ENCODE assay signal across 14 cellular contexts in the genomic region with DNA sequence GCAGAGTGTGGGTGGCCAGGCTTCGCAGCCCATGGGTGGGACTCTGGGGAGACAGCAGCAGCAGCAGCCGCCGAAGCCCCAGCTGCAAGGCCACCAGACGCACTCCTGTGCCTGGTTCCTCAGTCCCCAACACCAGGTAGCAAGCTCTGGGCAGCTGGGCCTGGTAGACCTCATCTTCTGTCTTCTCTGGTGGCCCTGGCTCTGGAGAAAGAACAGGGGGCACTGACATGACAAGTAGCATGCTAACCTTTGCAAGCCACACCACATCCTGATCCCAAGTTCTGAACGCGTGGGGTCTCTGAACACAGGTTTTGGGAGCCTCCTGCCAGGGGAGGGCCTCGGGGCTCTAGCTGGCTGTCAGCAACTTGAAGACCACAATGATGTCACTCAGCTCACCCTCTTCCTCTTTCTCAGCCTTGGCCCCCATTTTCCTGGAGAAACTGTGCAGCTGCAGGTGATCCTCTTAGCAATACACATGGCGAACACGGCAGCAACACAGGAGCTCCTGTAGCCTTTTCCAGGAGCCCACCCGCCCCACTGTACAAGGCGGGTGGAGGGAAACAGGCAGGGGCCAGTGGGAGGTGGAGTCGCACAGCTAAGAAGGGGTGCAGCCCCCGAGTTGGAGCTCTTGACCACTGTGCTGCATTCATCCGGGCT. TPM values are rescaled to one million over a fixed set of nuclear protein-coding genes. Genes with fewer than 3 reads are reported as not detected.
DNase-seq lines count a peak whose midpoint lies in the region; ATAC-seq and TF ChIP-seq lines count a peak whose summit lies in the region.
"Had no signal": no experiment of that assay in that cellular context is flagged by ENCODE, and none has a peak within 500 bp of the region (broad histone marks: within the 10 kb centered on the region; RNA-seq: fewer than 3 reads in every experiment).

No MANE protein-coding gene starts in this region.

- DNase-seq in stimulated activated naive CD8-positive, alpha-beta T cell treated with anti-CD3 and anti-CD28 coated beads, Interleukin-15, amount 100 ng/mL, for 72 hours, result no peak
- DNase-seq in left colon (no peak), AG08395 (ENCODE audit: low spot score) (no peak), HT-29 (ENCODE audit: low spot score) (no peak), GM10248 (ENCODE audit: extremely low spot score) (no peak)
- DNase-seq: activated T-cell treated with anti-CD3 and anti-CD28 coated beads, Interleukin-2, amount 50 U/mL, for 72 hours; heart right ventricle; NCI-H1417 treated with DMSO at 0.1 percent for 48 hours; NCI-H82 had no signal

- ATAC-seq in stimulated activated naive CD8-positive, alpha-beta T cell treated with anti-CD3 and anti-CD28 coated beads, Interleukin-15, amount 100 ng/mL, for 72 hours, result no peak
- no peak for ATAC-seq in left colon
- ATAC-seq: activated T-cell treated with anti-CD3 and anti-CD28 coated beads, Interleukin-2, amount 50 U/mL, for 72 hours; pancreas had no signal

- POLR2A ChIA-PET in GM10248 (lab: Yijun Ruan, JAX), result no interaction called here

- peak overlapping the region; percentile 58 for H3K27ac Mint-ChIP-seq in stimulated activated naive CD8-positive, alpha-beta T cell treated with anti-CD3 and anti-CD28 coated beads, Interleukin-15, Interleukin-2, amounts not matched to agents 100 ng/mL and 50 ng/mL, for 24 hours
- H3K27ac Mint-ChIP-seq in stimulated activated naive CD8-positive, alpha-beta T cell treated with anti-CD3 and anti-CD28 coated beads, Interleukin-15, amount 100 ng/mL, for 72 hours, result peak overlapping the region in 1 of 2 donors; percentile 89
- H3K27ac Mint-ChIP-seq in dendritic cell treated with granulocyte-macrophage colony-stimulating factor and Interleukin-4, amounts not matched to agents 40 ng/mL and 50 ng/mL, for 4 days, result peak overlapping the region; percentile 89
- H3K27ac Mint-ChIP-seq: activated T-cell treated with anti-CD3 and anti-CD28 coated beads, Interleukin-2, amount 50 U/mL, for 72 hours had no signal

- intact Hi-C loops in dendritic cell treated with granulocyte-macrophage colony-stimulating factor and Interleukin-4, amounts not matched to agents 40 ng/mL and 50 ng/mL, for 4 days (cut with micrococcal nuclease), result no loop called here
- intact Hi-C loops in left colon (cut with DNase I, micrococcal nuclease), result no loop called here

- CTCF ChIA-PET in GM10248 (lab: Yijun Ruan, JAX), result interaction anchor here (1.0 kb wide), 1 partner anchor 13 kb away, joined by 3 read pairs; no protein-coding TSS in a partner anchor

- H3K4me1 Mint-ChIP-seq in stimulated activated naive CD8-positive, alpha-beta T cell treated with anti-CD3 and anti-CD28 coated beads, Interleukin-15, Interleukin-2, amounts not matched to agents 100 ng/mL and 50 ng/mL, for 24 hours (ENCODE audit: low read depth), result peaks cover 30% of the 10 kb centered on the region
- H3K4me1 Mint-ChIP-seq in stimulated activated naive CD8-positive, alpha-beta T cell treated with anti-CD3 and anti-CD28 coated beads, Interleukin-15, amount 100 ng/mL, for 72 hours, result peaks cover 41% of the 10 kb centered on the region
- peaks cover 56% of the 10 kb centered on the region for H3K4me1 Mint-ChIP-seq in dendritic cell treated with granulocyte-macrophage colony-stimulating factor and Interleukin-4, amounts not matched to agents 40 ng/mL and 50 ng/mL, for 4 days (ENCODE audit: low read depth)

- no peaks in the 10 kb centered on the region for H3K27me3 Mint-ChIP-seq in stimulated activated naive CD8-positive, alpha-beta T cell treated with anti-CD3 and anti-CD28 coated beads, Interleukin-15, Interleukin-2, amounts not matched to agents 100 ng/mL and 50 ng/mL, for 24 hours
- H3K27me3 Mint-ChIP-seq in stimulated activated naive CD8-positive, alpha-beta T cell treated with anti-CD3 and anti-CD28 coated beads, Interleukin-15, amount 100 ng/mL, for 72 hours, result no peaks in the 10 kb centered on the region
- peaks cover 3% of the 10 kb centered on the region for H3K27me3 Mint-ChIP-seq in dendritic cell treated with granulocyte-macrophage colony-stimulating factor and Interleukin-4, amounts not matched to agents 40 ng/mL and 50 ng/mL, for 4 days
- H3K27me3 Mint-ChIP-seq: brain had no signal

- H3K4me3 Mint-ChIP-seq in stimulated activated naive CD8-positive, alpha-beta T cell treated with anti-CD3 and anti-CD28 coated beads, Interleukin-15, Interleukin-2, amounts not matched to agents 100 ng/mL and 50 ng/mL, for 24 hours, result no peak overlapping the region
- no peak overlapping the region for H3K4me3 Mint-ChIP-seq in stimulated activated naive CD8-positive, alpha-beta T cell treated with anti-CD3 and anti-CD28 coated beads, Interleukin-15, amount 100 ng/mL, for 72 hours
- no peak overlapping the region for H3K4me3 Mint-ChIP-seq in dendritic cell treated with granulocyte-macrophage colony-stimulating factor and Interleukin-4, amounts not matched to agents 40 ng/mL and 50 ng/mL, for 4 days

- H3K36me3 Mint-ChIP-seq in stimulated activated naive CD8-positive, alpha-beta T cell treated with anti-CD3 and anti-CD28 coated beads, Interleukin-15, Interleukin-2, amounts not matched to agents 100 ng/mL and 50 ng/mL, for 24 hours (ENCODE audit: low read depth), result peaks cover 18% of the 10 kb centered on the region
- H3K36me3 Mint-ChIP-seq in dendritic cell treated with granulocyte-macrophage colony-stimulating factor and Interleukin-4, amounts not matched to agents 40 ng/mL and 50 ng/mL, for 4 days (ENCODE audit: low read depth), result peaks cover 74% of the 10 kb centered on the region

- no peaks in the 10 kb centered on the region for H3K9me3 Mint-ChIP-seq in stimulated activated naive CD8-positive, alpha-beta T cell treated with anti-CD3 and anti-CD28 coated beads, Interleukin-15, Interleukin-2, amounts not matched to agents 100 ng/mL and 50 ng/mL, for 24 hours
- H3K9me3 Mint-ChIP-seq in stimulated activated naive CD8-positive, alpha-beta T cell treated with anti-CD3 and anti-CD28 coated beads, Interleukin-15, amount 100 ng/mL, for 72 hours, result no peaks in the 10 kb centered on the region
- no peaks in the 10 kb centered on the region for H3K9me3 Mint-ChIP-seq in dendritic cell treated with granulocyte-macrophage colony-stimulating factor and Interleukin-4, amounts not matched to agents 40 ng/mL and 50 ng/mL, for 4 days
- H3K9me3 Mint-ChIP-seq: activated T-cell treated with anti-CD3 and anti-CD28 coated beads, Interleukin-2, amount 50 U/mL, for 72 hours; brain had no signal

- no peak for TF ChIP-seq CTCF in GM10248 (IDR thresholded peaks at IDR 0.05; ENCODE audit: control extremely low read depth, extremely low read depth, low read depth, missing control alignments)

TF ChIP-seq in PFSK-1, 5 proteins besides CTCF, POLR2A, EP300 and RAD21:
- TF ChIP-seq POLR2AphosphoS5 (IDR thresholded peaks at IDR 0.05; ENCODE audit: low read depth, low read length), result peak; percentile 35; the same call in 1 of the 2 replicates
- TF ChIP-seq, protein P1, sequence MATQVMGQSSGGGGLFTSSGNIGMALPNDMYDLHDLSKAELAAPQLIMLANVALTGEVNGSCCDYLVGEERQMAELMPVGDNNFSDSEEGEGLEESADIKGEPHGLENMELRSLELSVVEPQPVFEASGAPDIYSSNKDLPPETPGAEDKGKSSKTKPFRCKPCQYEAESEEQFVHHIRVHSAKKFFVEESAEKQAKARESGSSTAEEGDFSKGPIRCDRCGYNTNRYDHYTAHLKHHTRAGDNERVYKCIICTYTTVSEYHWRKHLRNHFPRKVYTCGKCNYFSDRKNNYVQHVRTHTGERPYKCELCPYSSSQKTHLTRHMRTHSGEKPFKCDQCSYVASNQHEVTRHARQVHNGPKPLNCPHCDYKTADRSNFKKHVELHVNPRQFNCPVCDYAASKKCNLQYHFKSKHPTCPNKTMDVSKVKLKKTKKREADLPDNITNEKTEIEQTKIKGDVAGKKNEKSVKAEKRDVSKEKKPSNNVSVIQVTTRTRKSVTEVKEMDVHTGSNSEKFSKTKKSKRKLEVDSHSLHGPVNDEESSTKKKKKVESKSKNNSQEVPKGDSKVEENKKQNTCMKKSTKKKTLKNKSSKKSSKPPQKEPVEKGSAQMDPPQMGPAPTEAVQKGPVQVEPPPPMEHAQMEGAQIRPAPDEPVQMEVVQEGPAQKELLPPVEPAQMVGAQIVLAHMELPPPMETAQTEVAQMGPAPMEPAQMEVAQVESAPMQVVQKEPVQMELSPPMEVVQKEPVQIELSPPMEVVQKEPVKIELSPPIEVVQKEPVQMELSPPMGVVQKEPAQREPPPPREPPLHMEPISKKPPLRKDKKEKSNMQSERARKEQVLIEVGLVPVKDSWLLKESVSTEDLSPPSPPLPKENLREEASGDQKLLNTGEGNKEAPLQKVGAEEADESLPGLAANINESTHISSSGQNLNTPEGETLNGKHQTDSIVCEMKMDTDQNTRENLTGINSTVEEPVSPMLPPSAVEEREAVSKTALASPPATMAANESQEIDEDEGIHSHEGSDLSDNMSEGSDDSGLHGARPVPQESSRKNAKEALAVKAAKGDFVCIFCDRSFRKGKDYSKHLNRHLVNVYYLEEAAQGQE (IDR thresholded peaks at IDR 0.05; ENCODE audit: insufficient read depth in 1 of 2, low read depth in 2 of 2, low read length in 2 of 2), result no peak

RNA-seq across cellular contexts. Expression of gene FUZ, which starts 5.8 kb away (rescaled TPM):
- polyA plus RNA-seq in PFSK-1 (2012; ENCODE audit: insufficient read length, low read depth), result 19.0 TPM
- total RNA-seq in left colon, result 1 to 10 TPM; 7.6 to 10.0 TPM
- 2.0 and 3.1 TPM in 2 replicates for total RNA-seq in HT-29 (2014; rRNA removed; shearing (Covaris generic))

RNA-seq across cellular contexts. Expression of gene MED25, which starts 10.8 kb away (rescaled TPM):
- polyA plus RNA-seq in PFSK-1 (2012; ENCODE audit: insufficient read length, low read depth), result 44.3 TPM
- 10 to 100 TPM; 52.6 to 52.8 TPM for total RNA-seq in left colon
- total RNA-seq in HT-29 (2014; rRNA removed; shearing (Covaris generic)), result 88.3 and 91.9 TPM in 2 replicates

RNA-seq across cellular contexts. Expression of gene AP2A1, which starts 40.5 kb away (rescaled TPM):
- 140 TPM for polyA plus RNA-seq in PFSK-1 (2012; ENCODE audit: insufficient read length, low read depth)
- 10 to 100 TPM; 71.2 to 72.9 TPM for total RNA-seq in left colon
- 122 and 131 TPM in 2 replicates for total RNA-seq in HT-29 (2014; rRNA removed; shearing (Covaris generic))

RNA-seq across cellular contexts. Expression of gene PTOV1, which starts 43.7 kb away (rescaled TPM):
- 173 TPM for polyA plus RNA-seq in PFSK-1 (2012; ENCODE audit: insufficient read length, low read depth)
- 10 to 100 TPM; 95.3 to 95.5 TPM for total RNA-seq in left colon
- total RNA-seq in HT-29 (2014; rRNA removed; shearing (Covaris generic)), result 188 and 218 TPM in 2 replicates

RNA-seq across cellular contexts. Expression of gene TSKS, which starts 44.2 kb away (rescaled TPM):
- not detected for polyA plus RNA-seq in PFSK-1 (2012; ENCODE audit: insufficient read length, low read depth)
- under 1 TPM; 0.21 to 0.22 TPM for total RNA-seq in left colon
- not detected in 2 replicates for total RNA-seq in HT-29 (2014; rRNA removed; shearing (Covaris generic))
